In the genomic region with DNA sequence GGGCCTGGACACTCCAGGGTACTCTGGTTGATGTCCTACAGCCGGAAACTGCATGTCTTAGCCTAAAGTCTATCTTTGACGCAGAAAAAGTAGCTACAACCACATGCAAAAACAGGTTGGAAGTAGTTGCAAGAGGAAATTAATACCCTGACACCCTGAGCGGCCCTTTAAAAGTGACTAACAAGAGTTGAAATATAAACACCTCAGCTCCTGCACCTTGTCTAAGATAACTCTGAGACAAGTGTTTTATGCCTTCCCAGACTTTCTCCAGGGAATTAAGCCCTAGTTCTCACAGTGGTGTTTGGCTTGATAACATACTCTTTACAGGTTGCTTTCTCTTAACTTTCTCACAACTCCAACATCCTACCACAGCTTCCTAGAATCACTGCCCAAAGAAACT, we compare ENCODE assay signal across 8 cellular contexts.
"Had no signal": no experiment of that assay in that cellular context is flagged by ENCODE, and none has a peak within 500 bp of the region (broad histone marks: within the 10 kb centered on the region; RNA-seq: fewer than 3 reads in every experiment).

No MANE protein-coding gene starts in this region.

- H3K4me3 ChIP-seq: GM12878 had no signal

- FAIRE-seq: G401.6, GM12878, GM12891, GM12892, GM18507, GM19239 had no signal

- DNase-seq: GDM1, GF-D8 had no signal
